ENCODE assay signal across 22 cellular contexts in genomic region chr6:40325791-40326190, GRCh38.
DNase-seq lines count a peak whose midpoint lies in the region; ATAC-seq, FAIRE-seq and TF ChIP-seq lines count a peak whose summit lies in the region.
"Had no signal": no experiment of that assay in that cellular context is flagged by ENCODE, and none has a peak within 500 bp of the region (broad histone marks: within the 10 kb centered on the region; RNA-seq: fewer than 3 reads in every experiment).

No MANE protein-coding gene starts in this region.

- DNase-seq in DMS53 (lab: John Stamatoyannopoulos, UW) (peak; percentile 15), DMS53 treated with DMSO at 0.1 percent for 48 hours (lab: John Stamatoyannopoulos, UW; ENCODE audit: unreplicated experiment) (no peak), HepG2 (ENCODE audit: low spot score) (no peak), right lobe of liver (no peak), RPMI8226 (peak; percentile 30), caudate nucleus (lab: John Stamatoyannopoulos, UW) (no peak), endodermal cell (no peak)
- DNase-seq in effector CD8-positive, alpha-beta T cell (lab: John Stamatoyannopoulos, UW) = no peak
- DNase-seq: 8988T; CD4-positive, alpha-beta T cell; GF-D8; MG63; NCI-H1092 treated with DMSO at 0.1 percent for 48 hours; NCI-H187; Peyer's patch; T-helper 17 cell had no signal

- no peak overlapping the region for H3K27ac ChIP-seq in HepG2 (ENCODE audit: extremely low read length, insufficient read depth, low read length)
- no peak overlapping the region for H3K27ac ChIP-seq in right lobe of liver
- H3K27ac ChIP-seq in caudate nucleus (ENCODE audit: low read depth, low read length) = no peak overlapping the region
- H3K27ac ChIP-seq in endodermal cell (ENCODE audit: low read depth, low read length) = no peak overlapping the region
- H3K27ac ChIP-seq: KMS-11, Peyer's patch had no signal

- peaks cover 14% of the 10 kb centered on the region for H3K27me3 Mint-ChIP-seq in endodermal cell (ENCODE audit: insufficient read depth)

- intact Hi-C loops in HepG2 (cut with micrococcal nuclease; ENCODE audit: unreplicated experiment) (loop anchor here (5.0 to 10.0 kb wide), 2 partner anchors 522 to 739 kb away; no protein-coding TSS in a partner anchor), right lobe of liver (cut with DNase I) (loop anchor here in 1 of 2 donors (5.0 kb wide), 1 partner anchor 262 kb away; the partner anchor contains the start of gene LRFN2)

- H3K4me1 ChIP-seq in HepG2 (ENCODE audit: insufficient read depth, low read length) = no peaks in the 10 kb centered on the region
- H3K4me1 ChIP-seq in right lobe of liver = peaks cover 0 to 6% (median 0%) of the 10 kb centered on the region in 4 donors
- H3K4me1 ChIP-seq in endodermal cell (ENCODE audit: control insufficient read depth, insufficient read depth, low read length) = no peaks in the 10 kb centered on the region
- H3K4me1 ChIP-seq: Peyer's patch had no signal

- CTCF ChIA-PET in HepG2 (lab: Yijun Ruan, JAX; ENCODE audit: low intra/inter-chr PET ratio, low total read pairs) = no interaction called here

- H3K36me3 Mint-ChIP-seq in endodermal cell (ENCODE audit: low read depth) = no peaks in the 10 kb centered on the region

- H3K4me3 Mint-ChIP-seq in endodermal cell = no peak overlapping the region
- H3K4me3 Mint-ChIP-seq: CD4-positive, alpha-beta T cell; T-helper 17 cell had no signal

- peaks cover 9% of the 10 kb centered on the region for H3K4me1 Mint-ChIP-seq in endodermal cell

- TF ChIP-seq RAD21 in HepG2 (CRISPR knock-in tag; IDR thresholded peaks at IDR 0.05) = no peak

- H4K20me1 ChIP-seq in HepG2 (ENCODE audit: insufficient read depth, low read length) = no peaks in the 10 kb centered on the region

- TF ChIP-seq POLR2A in HepG2 (IDR thresholded peaks at IDR 0.05; ENCODE audit: insufficient read depth in 1 of 2, low read depth in 2 of 2, low read length in 2 of 2) = no peak
- no peak for TF ChIP-seq POLR2A in right lobe of liver (IDR thresholded peaks at IDR 0.05)

- FAIRE-seq in HepG2 (lab: Jason Lieb, UNC) = no peak
- FAIRE-seq: D721Med, GM12891, H1 had no signal

- POLR2A ChIA-PET in HepG2 (lab: Yijun Ruan, JAX) = no interaction called here

- H3K36me3 ChIP-seq in HepG2 (replicated peaks in 1 of 2; ENCODE audit: control insufficient read depth in 1 of 2, insufficient read depth in 2 of 2, low read length in 2 of 2) (no peaks in the 10 kb centered on the region), right lobe of liver (no peaks in the 10 kb centered on the region), endodermal cell (ENCODE audit: control insufficient read depth, insufficient read depth, low read length) (no peaks in the 10 kb centered on the region)
- H3K36me3 ChIP-seq: BE2C, MG63, Peyer's patch had no signal

- H3K27me3 ChIP-seq in HepG2 (ENCODE audit: control insufficient read depth in 1 of 2, insufficient read depth in 2 of 2, low read length in 2 of 2) = peaks cover 3 to 17% of the 10 kb centered on the region in 2 experiments; a peak in 3 of 5 replicates
- no peaks in the 10 kb centered on the region for H3K27me3 ChIP-seq in right lobe of liver
- H3K27me3 ChIP-seq in endodermal cell (ENCODE audit: control insufficient read depth, insufficient read depth, low read length, poor library complexity, severe bottlenecking) = no peaks in the 10 kb centered on the region
- H3K27me3 ChIP-seq: BE2C, MG63, Peyer's patch had no signal

- TF ChIP-seq EP300 in HepG2 (IDR thresholded peaks at IDR 0.05; ENCODE audit: low read depth in 2 of 2, low read length in 2 of 2) (no peak), HepG2 (CRISPR knock-in tag; IDR thresholded peaks at IDR 0.05; ENCODE audit: borderline replicate concordance) (no peak)

- no peak overlapping the region for H3K27ac Mint-ChIP-seq in endodermal cell
- H3K27ac Mint-ChIP-seq: CD4-positive, alpha-beta T cell; T-helper 17 cell had no signal

- no peak overlapping the region for H2AFZ ChIP-seq in HepG2 (ENCODE audit: low read length)

- no TSS peak for BruUV-seq in HepG2 (replicated peaks; lab: Mats Ljungman, UMichigan)

- no peak overlapping the region for H3K9ac ChIP-seq in HepG2 (ENCODE audit: insufficient read depth, low read depth, low read length)
- no peak overlapping the region for H3K9ac ChIP-seq in endodermal cell (ENCODE audit: extremely low read depth, low read length, poor library complexity, severe bottlenecking)
- H3K9ac ChIP-seq: KMS-11 had no signal

- WGBS in HepG2 (ENCODE audit: low lambda C conversion rate) = 0% methylated on average over 3 of the region's 3 CpGs
- 36% methylated on average over 3 of the region's 3 CpGs for WGBS in right lobe of liver (ENCODE audit: insufficient coverage, low coverage, low lambda C conversion rate, missing lambda C conversion rate)
- WGBS in endodermal cell (ENCODE audit: insufficient coverage in 1 of 2, insufficient read length in 1 of 2), 2 experiments = 69 to 83% methylated on average over 3 of the region's 3 CpGs

- H3K9me3 ChIP-seq in HepG2 (ENCODE audit: low read length) = no peaks in the 10 kb centered on the region
- no peaks in the 10 kb centered on the region for H3K9me3 ChIP-seq in right lobe of liver
- H3K9me3 ChIP-seq in endodermal cell (ENCODE audit: control insufficient read depth, low read length) = no peaks in the 10 kb centered on the region
- H3K9me3 ChIP-seq: BE2C, MG63, Peyer's patch had no signal

- H3K9me3 Mint-ChIP-seq in endodermal cell = no peaks in the 10 kb centered on the region
- H3K9me3 Mint-ChIP-seq: CD4-positive, alpha-beta T cell had no signal

- H3K4me3 ChIP-seq in HepG2 (replicated peaks in 1 of 3; ENCODE audit: insufficient read depth in 1 of 3, low read depth in 2 of 3, low read length in 3 of 3) (no peak overlapping the region), right lobe of liver (no peak overlapping the region), endodermal cell (ENCODE audit: low read length) (no peak overlapping the region)
- H3K4me3 ChIP-seq: MG63, Peyer's patch had no signal

- in situ Hi-C loops in HepG2 (cut with HindIII; ENCODE audit: extremely low pct_ligation_motif_present, low pct_unique_long_range_greater_than_20kb) = loop anchor here (25.0 kb wide), 1 partner anchor 712 kb away; the partner anchor contains the start of genes TSPO2 and UNC5CL

- H3K79me2 ChIP-seq in HepG2 (ENCODE audit: insufficient read depth, low read length) = no peaks in the 10 kb centered on the region

- ATAC-seq in HepG2 (no peak), right lobe of liver (no peak)
- ATAC-seq: SK-N-SH treated with all-trans-retinoic acid at 6 μM for 48 hours, T-helper 17 cell had no signal

- TF ChIP-seq CTCF in HepG2 (CRISPR knock-in tag; IDR thresholded peaks at IDR 0.05) (no peak), right lobe of liver (IDR thresholded peaks at IDR 0.05) (no peak), endodermal cell (conservative IDR thresholded peaks at IDR 0.05) (no peak)

- H3K4me2 ChIP-seq in HepG2 (ENCODE audit: low read depth, low read length) = no peak overlapping the region
- H3K4me2 ChIP-seq: KMS-11 had no signal

TF ChIP-seq in HepG2, 621 proteins besides CTCF, POLR2A, EP300 and RAD21:
- TF ChIP-seq ZBTB21 (CRISPR knock-in tag; IDR thresholded peaks at IDR 0.05) (no peak), MNT (IDR thresholded peaks at IDR 0.05) (0 out of 2 replicates have a peak, but pooled peaks have one; percentile 41)
TF ChIP-seq in HepG2: peak in this region for 1.

Comparison
In these comparisons a context has a peak if more than half of its experiments do, and no peak if none do; other contexts are left out.
1. DNase-seq: peak in DMS53 (single experiment) and RPMI8226 (single experiment); none in DMS53 treated with DMSO at 0.1 percent for 48 hours (single experiment), HepG2 (single experiment), right lobe of liver (0 of 3), caudate nucleus (0 of 61), effector CD8-positive, alpha-beta T cell (single experiment) and endodermal cell (single experiment).